In the genomic region with DNA sequence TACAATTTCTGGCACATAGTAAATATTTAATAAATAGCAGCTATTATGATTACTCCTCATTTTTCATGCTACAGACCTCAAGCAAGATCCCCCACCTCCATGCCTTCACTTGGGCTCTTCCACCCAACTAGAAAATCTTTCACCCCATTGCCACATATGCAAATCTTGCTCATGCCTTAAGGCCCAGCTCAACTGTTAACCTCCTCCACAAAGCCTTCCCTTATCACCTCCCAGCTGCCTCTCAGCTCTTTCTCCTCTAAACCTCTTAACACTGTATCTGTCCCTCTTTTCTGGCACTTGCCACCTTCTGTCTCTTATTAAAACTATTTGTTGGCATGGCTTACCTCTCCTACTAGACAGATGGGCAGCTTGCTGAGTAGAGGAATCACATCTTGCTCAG, we compare ENCODE assay signal across 24 cellular contexts. TPM values are rescaled to one million over a fixed set of nuclear protein-coding genes. Genes with fewer than 3 reads are reported as not detected.
DNase-seq lines count a peak whose midpoint lies in the region; ATAC-seq and TF ChIP-seq lines count a peak whose summit lies in the region.
"Had no signal": no experiment of that assay in that cellular context is flagged by ENCODE, and none has a peak within 500 bp of the region (broad histone marks: within the 10 kb centered on the region; RNA-seq: fewer than 3 reads in every experiment).

No MANE protein-coding gene starts in this region.

- peak overlapping the region in 4 of 5 experiments; percentile 8 to 77 (median 36) for H3K27ac Mint-ChIP-seq in brain
- H3K27ac Mint-ChIP-seq in activated naive CD4-positive, alpha-beta T cell treated with anti-CD3 and anti-CD28 coated beads, Interleukin-2, amount 50 U/mL, for 72 hours, result no peak overlapping the region
- H3K27ac Mint-ChIP-seq: CD8-positive, alpha-beta memory T cell had no signal

- no peak for TF ChIP-seq CTCF in brain (conservative IDR thresholded peaks at IDR 0.05)

- H3K4me3 Mint-ChIP-seq in brain, result no peak overlapping the region
- H3K4me3 Mint-ChIP-seq: CD14-positive monocyte; CD8-positive, alpha-beta memory T cell had no signal

- peaks cover 4% of the 10 kb centered on the region for H3K27me3 Mint-ChIP-seq in brain

- ATAC-seq in GM21737 (IDR thresholded peaks at IDR 0.05; ENCODE audit: unreplicated experiment), result no peak
- no peak for ATAC-seq in HG03139 (IDR thresholded peaks at IDR 0.05; ENCODE audit: unreplicated experiment)
- ATAC-seq in activated naive CD4-positive, alpha-beta T cell treated with anti-CD3 and anti-CD28 coated beads, Interleukin-2, amount 50 U/mL, for 72 hours, result no peak
- ATAC-seq: Right ventricle myocardium inferior, SK-N-SH treated with all-trans-retinoic acid at 6 μM for 48 hours had no signal

- peaks cover 55% of the 10 kb centered on the region for H3K4me1 Mint-ChIP-seq in brain
- H3K4me1 Mint-ChIP-seq: CD14-positive monocyte; CD8-positive, alpha-beta memory T cell had no signal

- H3K9me3 Mint-ChIP-seq in brain, result no peaks in the 10 kb centered on the region
- H3K9me3 Mint-ChIP-seq in activated naive CD4-positive, alpha-beta T cell treated with anti-CD3 and anti-CD28 coated beads, Interleukin-2, amount 50 U/mL, for 72 hours, result no peaks in the 10 kb centered on the region
- H3K9me3 Mint-ChIP-seq: CD8-positive, alpha-beta memory T cell had no signal

- no peaks in the 10 kb centered on the region for H3K36me3 Mint-ChIP-seq in brain
- no peaks in the 10 kb centered on the region for H3K36me3 Mint-ChIP-seq in activated naive CD4-positive, alpha-beta T cell treated with anti-CD3 and anti-CD28 coated beads, Interleukin-2, amount 50 U/mL, for 72 hours
- H3K36me3 Mint-ChIP-seq: CD14-positive monocyte; CD8-positive, alpha-beta memory T cell had no signal

- peak; percentile 8 for DNase-seq in NCI-H2171 treated with DMSO at 0.1 percent for 48 hours (lab: John Stamatoyannopoulos, UW)
- no peak for DNase-seq in NCI-H2171 (lab: John Stamatoyannopoulos, UW)
- peak; percentile 80 for DNase-seq in NCI-H82 (lab: John Stamatoyannopoulos, UW)
- DNase-seq in activated naive CD4-positive, alpha-beta T cell treated with anti-CD3 and anti-CD28 coated beads, Interleukin-2, amount 50 U/mL, for 72 hours (ENCODE audit: low spot score in 2 of 2), result no peak
- DNase-seq: BE2C; Calu3; CD8-positive, alpha-beta memory T cell; DMS53; GM23248; H7; KBM-7; MV-4-11; NCI-H1105; NCI-H146; NCI-H1930; NCI-H2107; PC-9; SJCRH30 had no signal

RNA-seq across cellular contexts. Expression of a gene that starts 51.5 kb away (rescaled TPM):
- polyA plus RNA-seq in brain (ENCODE audit: insufficient read depth, low read depth, low replicate concordance), result 105 TPM
- 10 to 100 TPM in 1 of 2 donors, 1 to 10 TPM in 1; 9.0 to 18.1 TPM for total RNA-seq in activated naive CD4-positive, alpha-beta T cell treated with anti-CD3 and anti-CD28 coated beads, Interleukin-2, amount 50 U/mL, for 72 hours

Comparison
In these comparisons a context has a peak if more than half of its experiments do, and no peak if none do; other contexts are left out.
1. DNase-seq: peak in NCI-H2171 treated with DMSO at 0.1 percent for 48 hours (single experiment) and NCI-H82 (single experiment); none in NCI-H2171 (single experiment) and activated naive CD4-positive, alpha-beta T cell treated with anti-CD3 and anti-CD28 coated beads, Interleukin-2, amount 50 U/mL, for 72 hours (0 of 2).
2. H3K27ac Mint-ChIP-seq: peak in brain (4 of 5); none in activated naive CD4-positive, alpha-beta T cell treated with anti-CD3 and anti-CD28 coated beads, Interleukin-2, amount 50 U/mL, for 72 hours (0 of 2).